31 cellular contexts compared by ENCODE assay signal in genomic region chr16:26542198-26542597, GRCh38.
"Had no signal": no experiment of that assay in that cellular context is flagged by ENCODE, and none has a peak within 500 bp of the region (broad histone marks: within the 10 kb centered on the region; RNA-seq: fewer than 3 reads in every experiment).

No MANE protein-coding gene starts in this region.

- H3K27ac ChIP-seq: neural progenitor cell, ovary, parathyroid adenoma, psoas muscle, skin epidermis, spleen, suprapubic skin, testis, tibial artery, transverse colon, upper lobe of left lung, vagina had no signal

- H3K4me2 ChIP-seq: neural progenitor cell, smooth muscle cell had no signal

- H3K79me2 ChIP-seq: parathyroid adenoma had no signal

- H3K27me3 Mint-ChIP-seq: progenitor cell of endocrine pancreas; stimulated activated memory B cell treated with anti-CD40 and anti-IgM and Interleukin-4, amounts not matched to agents 10 μg/mL and 1 μg/mL and 100 μg/mL, for 72 hours; stimulated activated naive CD8-positive, alpha-beta T cell treated with anti-CD3 and anti-CD28 coated beads, Interleukin-15, amount 100 ng/mL, for 72 hours had no signal

- H3K4me3 Mint-ChIP-seq: naive thymus-derived CD4-positive, alpha-beta T cell; natural killer cell; nephron; neural progenitor cell; stimulated activated memory B cell treated with anti-CD40 and anti-IgM and Interleukin-4, amounts not matched to agents 10 μg/mL and 1 μg/mL and 100 μg/mL, for 72 hours; stimulated activated naive CD8-positive, alpha-beta T cell treated with anti-CD3 and anti-CD28 coated beads, Interleukin-15, amount 100 ng/mL, for 72 hours had no signal

- DNase-seq: naive thymus-derived CD4-positive, alpha-beta T cell; natural killer cell; occipital lobe; ovary; posterior cingulate gyrus; psoas muscle; right cardiac atrium; spleen; stimulated activated CD4-positive, alpha-beta T cell treated with anti-CD3 and anti-CD28 coated beads, Interleukin-12 subunit alpha, Interleukin-12 subunit beta, amount 100 ng/mL, for 4 hours; stimulated activated CD4-positive, alpha-beta T cell treated with anti-CD3 and anti-CD28 coated beads, Interleukin-1b, Interleukin-23, amount 100 ng/mL, for 48 hours; stimulated activated CD4-positive, alpha-beta T cell treated with anti-CD3 and anti-CD28 coated beads, Interleukin-4, amount 100 ng/mL, for 1 hour; stimulated activated CD4-positive, alpha-beta T cell treated with anti-CD3 and anti-CD28 coated beads, Interleukin-4, amount 100 ng/mL, for 4 hours; stimulated activated CD8-positive, alpha-beta memory T cell treated with anti-CD3 and anti-CD28 coated beads, Interleukin-4, amount 100 ng/mL, for 48 hours; stimulated activated naive CD4-positive, alpha-beta T cell; stimulated activated naive CD8-positive, alpha-beta T cell treated with anti-CD3 and anti-CD28 coated beads, Interleukin-15, amount 100 ng/mL, for 72 hours; stimulated activated naive CD8-positive, alpha-beta T cell treated with anti-CD3 and anti-CD28 coated beads, Interleukin-15, Interleukin-2, amounts not matched to agents 100 U/mL and 50 U/mL, for 24 hours; substantia nigra; testis; tibial artery; transverse colon; upper lobe of left lung had no signal

- H3K4me3 ChIP-seq: neural progenitor cell, ovary, psoas muscle, skin epidermis, smooth muscle cell, spleen, suprapubic skin, testis, tibial artery, transverse colon, upper lobe of left lung, vagina had no signal

- ATAC-seq: naive thymus-derived CD4-positive, alpha-beta T cell; psoas muscle; right cardiac atrium; sciatic nerve; stimulated activated memory B cell treated with anti-CD40 and anti-IgM and Interleukin-4, amounts not matched to agents 10 μg/mL and 1 μg/mL and 100 μg/mL, for 72 hours; stimulated activated naive CD8-positive, alpha-beta T cell treated with anti-CD3 and anti-CD28 coated beads, Interleukin-15, amount 100 ng/mL, for 72 hours; stimulated activated naive CD8-positive, alpha-beta T cell treated with anti-CD3 and anti-CD28 coated beads, Interleukin-15, Interleukin-2, amounts not matched to agents 100 U/mL and 50 U/mL, for 24 hours had no signal

- H3K36me3 Mint-ChIP-seq: naive thymus-derived CD4-positive, alpha-beta T cell; natural killer cell; neural progenitor cell; stimulated activated memory B cell treated with anti-CD40 and anti-IgM and Interleukin-4, amounts not matched to agents 10 μg/mL and 1 μg/mL and 100 μg/mL, for 72 hours had no signal

- H3K4me1 ChIP-seq: neural progenitor cell, parathyroid adenoma, psoas muscle, spleen, suprapubic skin, testis, tibial artery, transverse colon, upper lobe of left lung, vagina had no signal

- H3K4me1 Mint-ChIP-seq: naive thymus-derived CD4-positive, alpha-beta T cell; natural killer cell; nephron; neural progenitor cell; stimulated activated memory B cell treated with anti-CD40 and anti-IgM and Interleukin-4, amounts not matched to agents 10 μg/mL and 1 μg/mL and 100 μg/mL, for 72 hours; stimulated activated naive CD8-positive, alpha-beta T cell treated with anti-CD3 and anti-CD28 coated beads, Interleukin-15, amount 100 ng/mL, for 72 hours had no signal

- H3K9ac ChIP-seq: neural progenitor cell, parathyroid adenoma had no signal

- H3K9me3 ChIP-seq: ovary, psoas muscle, suprapubic skin, testis, tibial artery, transverse colon, upper lobe of left lung, vagina had no signal

- H2AFZ ChIP-seq: neural progenitor cell, parathyroid adenoma had no signal

- H3K27ac Mint-ChIP-seq: naive thymus-derived CD4-positive, alpha-beta T cell; natural killer cell; nephron; neural progenitor cell; progenitor cell of endocrine pancreas; stimulated activated memory B cell treated with anti-CD40 and anti-IgM and Interleukin-4, amounts not matched to agents 10 μg/mL and 1 μg/mL and 100 μg/mL, for 72 hours; stimulated activated naive CD8-positive, alpha-beta T cell treated with anti-CD3 and anti-CD28 coated beads, Interleukin-15, amount 100 ng/mL, for 72 hours had no signal

- H3K27me3 ChIP-seq: neural progenitor cell, ovary, suprapubic skin, testis, tibial artery, transverse colon, upper lobe of left lung, vagina had no signal

- H3K36me3 ChIP-seq: neural progenitor cell, ovary, spleen, suprapubic skin, tibial artery, transverse colon, upper lobe of left lung, vagina had no signal
